ENCODE assay signal across 27 cellular contexts in the genomic region with DNA sequence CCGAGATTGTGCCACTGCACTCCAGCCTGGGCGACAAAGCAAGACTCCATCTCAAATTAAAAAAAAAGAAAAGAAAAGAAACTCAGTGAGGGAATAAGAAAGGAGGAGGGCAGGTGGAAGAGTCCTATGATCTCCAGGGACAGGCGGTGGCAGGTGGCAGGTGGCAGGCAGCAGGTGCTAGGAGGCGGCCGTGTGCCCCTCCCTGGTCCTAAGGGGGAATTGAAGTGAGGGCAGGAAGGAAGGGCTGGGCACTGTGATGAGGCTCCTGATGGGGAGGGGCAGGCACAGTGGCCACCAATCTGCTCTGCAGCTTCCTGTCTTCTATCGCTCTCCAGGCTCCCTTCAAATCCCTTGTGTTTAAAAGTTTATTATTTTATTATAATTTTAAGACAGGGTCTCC. TPM values are rescaled to one million over a fixed set of nuclear protein-coding genes. Genes with fewer than 3 reads are reported as not detected.
A peak's percentile ranks its signal among the peaks of the same experiment; 100 is the strongest.
DNase-seq lines count a peak whose midpoint lies in the region; ATAC-seq and TF ChIP-seq lines count a peak whose summit lies in the region.
"Had no signal": no experiment of that assay in that cellular context is flagged by ENCODE, and none has a peak within 500 bp of the region (broad histone marks: within the 10 kb centered on the region; RNA-seq: fewer than 3 reads in every experiment).

No MANE protein-coding gene starts in this region.

- no peak overlapping the region for H3K4me3 Mint-ChIP-seq in activated CD8-positive, alpha-beta T cell treated with anti-CD3 and anti-CD28 coated beads, Interleukin-2, amount 10 ng/mL, durations not matched to agents 7 days and 5 days
- H3K4me3 Mint-ChIP-seq: CD4-positive, CD25-positive, alpha-beta regulatory T cell; stimulated activated naive B cell treated with anti-CD40 and anti-IgM and Interleukin-4, amounts not matched to agents 10 μg/mL and 1 μg/mL and 100 μg/mL, for 72 hours; WTC11 had no signal

- no peaks in the 10 kb centered on the region for H3K4me1 ChIP-seq in colonic mucosa
- H3K4me1 ChIP-seq: body of pancreas, gastrocnemius medialis, HAP-1, vagina had no signal

- H3K9ac ChIP-seq in colonic mucosa (ENCODE audit: low read depth in 2 of 2, low read length in 2 of 2) = no peak overlapping the region

- CTCF ChIA-PET in activated CD8-positive, alpha-beta T cell treated with anti-CD3 and anti-CD28 coated beads, Interleukin-2, amount 10 ng/mL, durations not matched to agents 7 days and 5 days (lab: Charles Lee) = no interaction called here

- no peaks in the 10 kb centered on the region for H3K9me3 Mint-ChIP-seq in activated CD8-positive, alpha-beta T cell treated with anti-CD3 and anti-CD28 coated beads, Interleukin-2, amount 10 ng/mL, durations not matched to agents 7 days and 5 days (ENCODE audit: insufficient read depth)

- H3K27ac ChIP-seq in colonic mucosa = no peak overlapping the region
- H3K27ac ChIP-seq: body of pancreas, gastrocnemius medialis, vagina had no signal

- H3K4me1 Mint-ChIP-seq in activated CD8-positive, alpha-beta T cell treated with anti-CD3 and anti-CD28 coated beads, Interleukin-2, amount 10 ng/mL, durations not matched to agents 7 days and 5 days (ENCODE audit: low read depth) = no peaks in the 10 kb centered on the region
- H3K4me1 Mint-ChIP-seq: stimulated activated naive B cell treated with anti-CD40 and anti-IgM and Interleukin-4, amounts not matched to agents 10 μg/mL and 1 μg/mL and 100 μg/mL, for 72 hours; WTC11 had no signal

- H3K9me3 ChIP-seq in colonic mucosa = no peaks in the 10 kb centered on the region
- H3K9me3 ChIP-seq: body of pancreas, gastrocnemius medialis, HAP-1, vagina had no signal

- H3K27me3 ChIP-seq in colonic mucosa = no peaks in the 10 kb centered on the region
- H3K27me3 ChIP-seq: body of pancreas, vagina had no signal

- intact Hi-C loops in colonic mucosa (cut with DNase I) = no loop called here

- no peaks in the 10 kb centered on the region for H3K36me3 Mint-ChIP-seq in activated CD8-positive, alpha-beta T cell treated with anti-CD3 and anti-CD28 coated beads, Interleukin-2, amount 10 ng/mL, durations not matched to agents 7 days and 5 days (ENCODE audit: low read depth)
- H3K36me3 Mint-ChIP-seq: CD4-positive, CD25-positive, alpha-beta regulatory T cell had no signal

- peak; percentile 81 for DNase-seq in DMS153 (lab: John Stamatoyannopoulos, UW)
- peak; percentile 93 for DNase-seq in NCI-H1436 (lab: John Stamatoyannopoulos, UW)
- peak; percentile 14 for DNase-seq in NCI-H345 treated with DMSO at 0.1 percent for 48 hours (lab: John Stamatoyannopoulos, UW; ENCODE audit: unreplicated experiment)
- peak; percentile 41 for DNase-seq in colonic mucosa
- no peak for DNase-seq in activated CD8-positive, alpha-beta T cell treated with anti-CD3 and anti-CD28 coated beads, Interleukin-2, amount 10 ng/mL, durations not matched to agents 7 days and 5 days
- DNase-seq in HPDE6-E6E7 (ENCODE audit: extremely low spot score) = no peak
- DNase-seq in C1 segment of cervical spinal cord (lab: John Stamatoyannopoulos, UW) = no peak
- DNase-seq: activated CD4-positive, alpha-beta T cell treated with anti-CD3 and anti-CD28 coated beads, Interleukin-2, amount 50 U/mL, for 4 hours; activated CD8-positive, alpha-beta memory T cell treated with anti-CD3 and anti-CD28 coated beads, Interleukin-2, amount 50 U/mL, for 48 hours; activated effector memory CD4-positive, alpha-beta T cell treated with Interleukin-2 at 50 U/mL for 16 hours; body of pancreas; DMS 273 treated with DMSO at 0.1 percent for 48 hours; effector memory CD4-positive, alpha-beta T cell; gastrocnemius medialis; KBM-7; mammary epithelial cell; MM.1S; NCI-H226; nucleus accumbens; stimulated activated naive B cell treated with anti-CD40 and anti-IgM and Interleukin-4, amounts not matched to agents 10 μg/mL and 1 μg/mL and 100 μg/mL, for 72 hours; T-helper 9 cell had no signal

- POLR2A ChIA-PET in activated CD8-positive, alpha-beta T cell treated with anti-CD3 and anti-CD28 coated beads, Interleukin-2, amount 10 ng/mL, durations not matched to agents 7 days and 5 days (lab: Charles Lee) = no interaction called here

- ATAC-seq in activated CD8-positive, alpha-beta T cell treated with anti-CD3 and anti-CD28 coated beads, Interleukin-2, amount 10 ng/mL, durations not matched to agents 7 days and 5 days = no peak
- no peak for ATAC-seq in HG03469 (IDR thresholded peaks at IDR 0.05; ENCODE audit: unreplicated experiment)
- ATAC-seq: body of pancreas; esophagus mucosa; gastrocnemius medialis; stimulated activated naive B cell treated with anti-CD40 and anti-IgM and Interleukin-4, amounts not matched to agents 10 μg/mL and 1 μg/mL and 100 μg/mL, for 72 hours; WTC11 had no signal

- no peak for TF ChIP-seq CTCF in colonic mucosa (IDR thresholded peaks at IDR 0.05)

- H3K27me3 Mint-ChIP-seq in activated CD8-positive, alpha-beta T cell treated with anti-CD3 and anti-CD28 coated beads, Interleukin-2, amount 10 ng/mL, durations not matched to agents 7 days and 5 days (ENCODE audit: low read depth) = peaks cover 2% of the 10 kb centered on the region

- no peak overlapping the region for H3K4me3 ChIP-seq in colonic mucosa
- H3K4me3 ChIP-seq: body of pancreas, gastrocnemius medialis, HAP-1, vagina had no signal

- H3K27ac Mint-ChIP-seq in activated CD8-positive, alpha-beta T cell treated with anti-CD3 and anti-CD28 coated beads, Interleukin-2, amount 10 ng/mL, durations not matched to agents 7 days and 5 days = no peak overlapping the region
- H3K27ac Mint-ChIP-seq: stimulated activated naive B cell treated with anti-CD40 and anti-IgM and Interleukin-4, amounts not matched to agents 10 μg/mL and 1 μg/mL and 100 μg/mL, for 72 hours; WTC11 had no signal

- no peaks in the 10 kb centered on the region for H3K36me3 ChIP-seq in colonic mucosa
- H3K36me3 ChIP-seq: gastrocnemius medialis, HAP-1, vagina had no signal

RNA-seq across cellular contexts. Expression of a gene that starts 41.2 kb away (rescaled TPM):
- total RNA-seq in colonic mucosa = 10 to 100 TPM; 50.9 to 60.7 TPM
- total RNA-seq in activated CD8-positive, alpha-beta T cell treated with anti-CD3 and anti-CD28 coated beads, Interleukin-2, amount 10 ng/mL, durations not matched to agents 7 days and 5 days = 10 to 100 TPM; 57.1 to 57.9 TPM

Comparison
In these comparisons a context has a peak if more than half of its experiments do, and no peak if none do; other contexts are left out.
1. DNase-seq: peak in DMS153 (single experiment), NCI-H1436 (single experiment), NCI-H345 treated with DMSO at 0.1 percent for 48 hours (single experiment) and colonic mucosa (single experiment); none in activated CD8-positive, alpha-beta T cell treated with anti-CD3 and anti-CD28 coated beads, Interleukin-2, amount 10 ng/mL, durations not matched to agents 7 days and 5 days (single experiment), HPDE6-E6E7 (single experiment) and C1 segment of cervical spinal cord (0 of 14).